In the genomic region with DNA sequence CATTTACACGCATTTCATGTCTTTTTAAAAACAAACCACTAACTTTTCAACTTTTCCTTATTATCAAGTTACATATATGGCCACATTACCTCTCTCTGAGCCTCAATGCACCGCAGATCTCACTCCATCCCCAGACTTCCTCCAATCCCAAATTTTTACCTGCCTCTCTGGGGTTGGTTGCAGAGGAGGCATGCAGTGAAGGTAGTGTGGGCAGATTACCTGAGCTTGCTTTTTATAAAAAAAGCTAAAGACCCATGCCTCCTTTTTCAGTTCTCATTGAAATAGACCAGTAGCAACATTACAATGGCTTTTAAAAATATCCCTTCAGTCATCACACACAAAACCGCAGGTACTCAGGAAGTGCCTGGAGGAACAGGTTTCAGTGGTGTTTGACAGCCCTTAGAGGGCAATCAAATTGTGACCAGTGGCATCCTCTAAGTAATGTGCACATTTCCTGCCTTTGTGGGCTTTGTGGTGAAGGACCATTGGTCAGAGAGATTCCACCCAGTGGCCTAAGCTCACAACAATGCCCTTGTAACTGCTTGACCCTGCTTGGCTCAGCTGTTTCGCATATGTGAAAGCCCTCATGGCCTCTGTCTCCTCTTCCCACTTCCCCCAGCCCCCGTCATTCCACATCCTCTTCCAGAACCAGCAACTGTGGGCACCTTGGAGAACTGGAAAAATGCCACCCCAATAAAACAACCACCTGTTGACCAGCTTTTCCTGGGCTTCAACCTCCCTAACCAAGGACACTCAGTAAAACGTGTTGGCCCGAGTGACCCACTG, we compare ENCODE assay signal across 9 cellular contexts. TPM values are rescaled to one million over a fixed set of nuclear protein-coding genes. Genes with fewer than 3 reads are reported as not detected.
A peak's percentile ranks its signal among the peaks of the same experiment; 100 is the strongest.
DNase-seq lines count a peak whose midpoint lies in the region; ATAC-seq and TF ChIP-seq lines count a peak whose summit lies in the region.
"Had no signal": no experiment of that assay in that cellular context is flagged by ENCODE, and none has a peak within 500 bp of the region (broad histone marks: within the 10 kb centered on the region; RNA-seq: fewer than 3 reads in every experiment).

No MANE protein-coding gene starts in this region.

- no peak overlapping the region for H3K27ac ChIP-seq in substantia nigra (ENCODE audit: low read depth, low read length, poor library complexity, severe bottlenecking)

- H3K9me3 Mint-ChIP-seq in activated T-cell treated with anti-CD3 and anti-CD28 coated beads, Interleukin-2, amount 50 U/mL, for 72 hours: peaks cover 4% of the 10 kb centered on the region in 2 donors
- no peaks in the 10 kb centered on the region for H3K9me3 Mint-ChIP-seq in glutamatergic neuron (ENCODE audit: unreplicated experiment)

- DNase-seq in COLO668 (lab: John Stamatoyannopoulos, UW; ENCODE audit: unreplicated experiment) (peak; percentile 12), GM03348 (ENCODE audit: low spot score) (no peak), glutamatergic neuron (no peak), NCI-H1694 treated with DMSO at 0.1 percent for 48 hours (lab: John Stamatoyannopoulos, UW) (no peak), substantia nigra (lab: John Stamatoyannopoulos, UW) (no peak)
- no peak for DNase-seq in activated T-cell treated with anti-CD3 and anti-CD28 coated beads, Interleukin-2, amount 50 U/mL, for 72 hours

- H3K4me1 Mint-ChIP-seq in activated T-cell treated with anti-CD3 and anti-CD28 coated beads, Interleukin-2, amount 50 U/mL, for 72 hours (ENCODE audit: low read depth): peaks cover 57% of the 10 kb centered on the region
- H3K4me1 Mint-ChIP-seq in glutamatergic neuron (ENCODE audit: low read depth, unreplicated experiment): no peaks in the 10 kb centered on the region

- no peak for TF ChIP-seq CTCF in glutamatergic neuron (IDR thresholded peaks at IDR 0.05; ENCODE audit: partially characterized antibody, unreplicated experiment)

- H3K27me3 Mint-ChIP-seq in activated T-cell treated with anti-CD3 and anti-CD28 coated beads, Interleukin-2, amount 50 U/mL, for 72 hours (ENCODE audit: low read depth): peaks cover 48% of the 10 kb centered on the region
- peaks cover 2% of the 10 kb centered on the region for H3K27me3 Mint-ChIP-seq in glutamatergic neuron (ENCODE audit: unreplicated experiment)

- no peak overlapping the region for H3K27ac Mint-ChIP-seq in activated T-cell treated with anti-CD3 and anti-CD28 coated beads, Interleukin-2, amount 50 U/mL, for 72 hours
- no peak overlapping the region for H3K27ac Mint-ChIP-seq in glutamatergic neuron (ENCODE audit: unreplicated experiment)

- H3K4me3 Mint-ChIP-seq in activated T-cell treated with anti-CD3 and anti-CD28 coated beads, Interleukin-2, amount 50 U/mL, for 72 hours: peak overlapping the region; percentile 51 to 79
- no peak overlapping the region for H3K4me3 Mint-ChIP-seq in glutamatergic neuron (ENCODE audit: unreplicated experiment)

- H3K36me3 Mint-ChIP-seq in activated T-cell treated with anti-CD3 and anti-CD28 coated beads, Interleukin-2, amount 50 U/mL, for 72 hours (ENCODE audit: insufficient read depth in 2 of 2): peaks cover 5 to 14% of the 10 kb centered on the region in 2 donors
- H3K36me3 Mint-ChIP-seq in glutamatergic neuron (ENCODE audit: unreplicated experiment): no peaks in the 10 kb centered on the region

- ATAC-seq in GM19438 (IDR thresholded peaks at IDR 0.05; ENCODE audit: low read depth, unreplicated experiment) (peak; percentile 94), HG03280 (IDR thresholded peaks at IDR 0.05; ENCODE audit: unreplicated experiment) (peak; percentile 79)
- ATAC-seq in activated T-cell treated with anti-CD3 and anti-CD28 coated beads, Interleukin-2, amount 50 U/mL, for 72 hours (replicated peaks in 1 of 2): no peak

RNA-seq across cellular contexts. Expression of a gene that starts 30.2 kb away (rescaled TPM):
- 1 to 10 TPM in 1 of 2 donors, under 1 TPM in 1; 0.22 to 2.8 TPM for total RNA-seq in activated T-cell treated with anti-CD3 and anti-CD28 coated beads, Interleukin-2, amount 50 U/mL, for 72 hours
- not detected for total RNA-seq in glutamatergic neuron (ENCODE audit: unreplicated experiment)
- total RNA-seq: pulmonary artery endothelial cell had no signal

Comparison
In these comparisons a context has a peak if more than half of its experiments do, and no peak if none do; other contexts are left out.
1. ATAC-seq: peak in GM19438 (single experiment) and HG03280 (single experiment); none in activated T-cell treated with anti-CD3 and anti-CD28 coated beads, Interleukin-2, amount 50 U/mL, for 72 hours (0 of 2).